18 cellular contexts compared by ENCODE assay signal in the genomic region with DNA sequence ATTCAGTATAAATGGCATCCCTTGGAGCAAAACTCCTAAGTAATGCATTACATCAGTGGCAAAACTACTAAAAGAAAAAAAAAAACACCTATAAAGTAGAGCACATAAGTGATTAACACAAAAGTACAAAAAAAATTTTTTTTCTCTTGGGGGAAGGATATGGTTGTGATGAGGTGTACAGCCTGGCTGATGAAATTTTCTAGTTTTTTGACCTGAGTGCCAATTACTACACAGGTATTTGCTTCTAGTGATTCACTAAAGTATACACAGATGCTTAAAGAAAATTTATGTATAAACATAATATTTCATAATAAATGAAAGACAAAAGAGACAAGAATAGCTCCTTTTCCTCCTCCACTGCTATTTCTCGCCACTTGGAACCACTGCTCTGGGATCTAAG.
"Had no signal": no experiment of that assay in that cellular context is flagged by ENCODE, and none has a peak within 500 bp of the region (broad histone marks: within the 10 kb centered on the region; RNA-seq: fewer than 3 reads in every experiment).

No MANE protein-coding gene starts in this region.

- H3K27ac Mint-ChIP-seq: activated CD4-positive, alpha-beta memory T cell treated with anti-CD3 and anti-CD28 coated beads for 36 hours; activated naive CD8-positive, alpha-beta T cell treated with anti-CD3 and anti-CD28 coated beads, Interleukin-2, amount 10 ng/mL, durations not matched to agents 7 days and 5 days; nephron had no signal

- H3K4me1 ChIP-seq: prostate gland had no signal

- H3K4me3 Mint-ChIP-seq: activated CD4-positive, alpha-beta memory T cell treated with anti-CD3 and anti-CD28 coated beads for 36 hours; activated naive CD8-positive, alpha-beta T cell treated with anti-CD3 and anti-CD28 coated beads, Interleukin-2, amount 10 ng/mL, durations not matched to agents 7 days and 5 days; nephron had no signal

- H3K27me3 ChIP-seq: esophagus muscularis mucosa, left lung, upper lobe of left lung had no signal

- DNase-seq: activated CD4-positive, alpha-beta memory T cell treated with anti-CD3 and anti-CD28 coated beads for 36 hours; activated CD4-positive, alpha-beta T cell treated with anti-CD3 and anti-CD28 coated beads for 1 hour; activated CD8-positive, alpha-beta memory T cell treated with anti-CD3 and anti-CD28 coated beads, Interleukin-2, amount 50 U/mL, for 4 hours; activated gamma-delta T cell treated with Interleukin-2 at 50 U/mL for 16 hours; activated naive CD8-positive, alpha-beta T cell treated with anti-CD3 and anti-CD28 coated beads, Interleukin-2, amount 10 ng/mL, durations not matched to agents 7 days and 5 days; anterior cingulate cortex; hippocampal formation; kidney; left lung; right cardiac atrium; stimulated activated CD4-positive, alpha-beta T cell treated with anti-CD3 and anti-CD28 coated beads, Interleukin-4, amount 100 ng/mL, for 24 hours; stimulated activated naive CD8-positive, alpha-beta T cell treated with anti-CD3 and anti-CD28 coated beads, Interleukin-15, Interleukin-2, amounts not matched to agents 100 U/mL and 50 U/mL, for 24 hours; upper lobe of left lung had no signal

- H3K9me3 Mint-ChIP-seq: activated CD4-positive, alpha-beta memory T cell treated with anti-CD3 and anti-CD28 coated beads for 36 hours; activated naive CD8-positive, alpha-beta T cell treated with anti-CD3 and anti-CD28 coated beads, Interleukin-2, amount 10 ng/mL, durations not matched to agents 7 days and 5 days; nephron had no signal

- H3K4me3 ChIP-seq: esophagus muscularis mucosa, left lung, prostate gland, skin epidermis, upper lobe of left lung had no signal

- H3K27me3 Mint-ChIP-seq: activated CD4-positive, alpha-beta memory T cell treated with anti-CD3 and anti-CD28 coated beads for 36 hours; activated naive CD8-positive, alpha-beta T cell treated with anti-CD3 and anti-CD28 coated beads, Interleukin-2, amount 10 ng/mL, durations not matched to agents 7 days and 5 days had no signal

- H3K36me3 ChIP-seq: esophagus muscularis mucosa, left lung, prostate gland, upper lobe of left lung had no signal

- H3K27ac ChIP-seq: esophagus muscularis mucosa, left lung, prostate gland, skin epidermis, upper lobe of left lung had no signal

- H3K9me3 ChIP-seq: esophagus muscularis mucosa, left lung, prostate gland, upper lobe of left lung had no signal

- ATAC-seq: left lung; right cardiac atrium; SK-N-SH treated with all-trans-retinoic acid at 6 μM for 48 hours; stimulated activated naive CD8-positive, alpha-beta T cell treated with anti-CD3 and anti-CD28 coated beads, Interleukin-15, Interleukin-2, amounts not matched to agents 100 U/mL and 50 U/mL, for 24 hours had no signal
